ENCODE assay signal across 31 cellular contexts in genomic region chr1:172940170-172940855, GRCh38.
A peak's percentile ranks its signal among the peaks of the same experiment; 100 is the strongest.
DNase-seq lines count a peak whose midpoint lies in the region; ATAC-seq and TF ChIP-seq lines count a peak whose summit lies in the region.
"Had no signal": no experiment of that assay in that cellular context is flagged by ENCODE, and none has a peak within 500 bp of the region (broad histone marks: within the 10 kb centered on the region; RNA-seq: fewer than 3 reads in every experiment).

No MANE protein-coding gene starts in this region.

- H3K27me3 Mint-ChIP-seq in nephron (ENCODE audit: low read depth), result no peaks in the 10 kb centered on the region
- H3K27me3 Mint-ChIP-seq: CD4-positive, alpha-beta memory T cell had no signal

- no peak for ATAC-seq in GM21529 (IDR thresholded peaks at IDR 0.05; ENCODE audit: unreplicated experiment)
- ATAC-seq: HCT116 had no signal

- no peaks in the 10 kb centered on the region for H3K79me2 ChIP-seq in fibroblast of lung (ENCODE audit: control insufficient read depth, insufficient read depth, low read length)

- no peaks in the 10 kb centered on the region for H3K36me3 Mint-ChIP-seq in nephron (ENCODE audit: low read depth)
- H3K36me3 Mint-ChIP-seq: CD4-positive, alpha-beta memory T cell had no signal

- peaks cover 11 to 48% (median 30%) of the 10 kb centered on the region in 10 experiments for H3K4me1 ChIP-seq in BLaER1 treated with 17β-estradiol and CSF1 and Interleukin-3, amounts not matched to agents 10 nM and 100 nM
- H3K4me1 ChIP-seq in fibroblast of lung (ENCODE audit: control insufficient read depth, extremely low read depth, insufficient read depth, low read length), result peaks cover 19% of the 10 kb centered on the region
- H3K4me1 ChIP-seq: left ventricle myocardium inferior, uterus had no signal

- H3K9me3 ChIP-seq in BLaER1 treated with 17β-estradiol and CSF1 and Interleukin-3, amounts not matched to agents 10 nM and 100 nM (replicated peaks in 1 of 11), result peaks cover 1 to 32% (median 13%) of the 10 kb centered on the region in 11 experiments; a peak in 17 of 22 replicates
- H3K9me3 ChIP-seq in fibroblast of lung (ENCODE audit: control insufficient read depth, insufficient read depth, low read depth, low read length), result no peaks in the 10 kb centered on the region
- H3K9me3 ChIP-seq: esophagus squamous epithelium, heart right ventricle, left ventricle myocardium inferior, uterus had no signal

- H4K20me1 ChIP-seq in BLaER1 treated with 17β-estradiol and CSF1 and Interleukin-3, amounts not matched to agents 10 nM and 100 nM, result no peaks in the 10 kb centered on the region
- no peaks in the 10 kb centered on the region for H4K20me1 ChIP-seq in fibroblast of lung (ENCODE audit: control insufficient read depth, extremely low read depth, insufficient read depth, low read length)

- H3K27ac Mint-ChIP-seq in nephron, result peak overlapping the region; percentile 21 to 82 (median 54)
- H3K27ac Mint-ChIP-seq: activated naive CD4-positive, alpha-beta T cell treated with anti-CD3 and anti-CD28 coated beads for 36 hours; CD4-positive, alpha-beta memory T cell; nephron progenitor cell had no signal

- no peaks in the 10 kb centered on the region for H3K9me3 Mint-ChIP-seq in nephron
- H3K9me3 Mint-ChIP-seq: nephron progenitor cell had no signal

- H3K4me3 ChIP-seq in BLaER1 treated with 17β-estradiol and CSF1 and Interleukin-3, amounts not matched to agents 10 nM and 100 nM, result no peak overlapping the region
- no peak overlapping the region for H3K4me3 ChIP-seq in fibroblast of lung (replicated peaks in 1 of 4; ENCODE audit: control extremely low read depth in 1 of 4, insufficient read depth in 1 of 4, low read depth in 3 of 4, low read length in 4 of 4)
- H3K4me3 ChIP-seq: esophagus squamous epithelium, heart right ventricle, left ventricle myocardium inferior, uterus had no signal

- no peak overlapping the region for H2AFZ ChIP-seq in fibroblast of lung (ENCODE audit: low read length)

- peak overlapping the region in 6 of 11 experiments; percentile 41 to 77 (median 64); a peak in 9 of 22 replicates for H3K4me2 ChIP-seq in BLaER1 treated with 17β-estradiol and CSF1 and Interleukin-3, amounts not matched to agents 10 nM and 100 nM
- H3K4me2 ChIP-seq in fibroblast of lung (ENCODE audit: extremely low read depth, insufficient read depth, low read length), result peak overlapping the region; percentile 48

- H3K36me3 ChIP-seq in BLaER1 treated with 17β-estradiol and CSF1 and Interleukin-3, amounts not matched to agents 10 nM and 100 nM, result no peaks in the 10 kb centered on the region
- H3K36me3 ChIP-seq in fibroblast of lung (ENCODE audit: control insufficient read depth, insufficient read depth, low read length), result no peaks in the 10 kb centered on the region
- H3K36me3 ChIP-seq: esophagus squamous epithelium, heart right ventricle, left ventricle myocardium inferior, uterus had no signal

- H3K27me3 ChIP-seq in BLaER1 treated with 17β-estradiol and CSF1 and Interleukin-3, amounts not matched to agents 10 nM and 100 nM, result no peaks in the 10 kb centered on the region
- no peaks in the 10 kb centered on the region for H3K27me3 ChIP-seq in fibroblast of lung (ENCODE audit: control insufficient read depth, insufficient read depth, low read length)
- H3K27me3 ChIP-seq: esophagus squamous epithelium, heart right ventricle, uterus had no signal

- H3K4me3 Mint-ChIP-seq in nephron, result no peak overlapping the region
- H3K4me3 Mint-ChIP-seq: activated naive CD4-positive, alpha-beta T cell treated with anti-CD3 and anti-CD28 coated beads for 36 hours; CD4-positive, alpha-beta memory T cell; nephron progenitor cell had no signal

- no peak for TF ChIP-seq CTCF in fibroblast of lung (conservative IDR thresholded peaks at IDR 0.05 in 1 of 2, IDR thresholded peaks at IDR 0.05 in 1 of 2; ENCODE audit: low read depth in 1 of 2, low read length in 2 of 2)
- no peak for TF ChIP-seq CTCF in nephron (IDR thresholded peaks at IDR 0.05; ENCODE audit: unreplicated experiment in 3 of 3)

- DNase-seq in amniotic epithelial cell (ENCODE audit: low read depth), result peak; percentile 85
- peak; percentile 70 to 95 for DNase-seq in fibroblast of lung (ENCODE audit: low read depth in 2 of 2)
- no peak for DNase-seq in T-helper 2 cell
- DNase-seq in activated CD4-positive, CD25-positive, alpha-beta regulatory T cell treated with anti-CD3 and anti-CD28 coated beads, Interleukin-2, amount 50 U/mL, for 72 hours, result no peak
- no peak for DNase-seq in NCI-H446 (lab: John Stamatoyannopoulos, UW)
- DNase-seq: activated CD4-positive, alpha-beta T cell treated with anti-CD3 and anti-CD28 coated beads for 1 hour; activated naive CD4-positive, alpha-beta T cell treated with anti-CD3 and anti-CD28 coated beads for 36 hours; activated T-cell treated with anti-CD3 and anti-CD28 coated beads, Interleukin-2, amount 50 U/mL, for 48 hours; amygdala; CD4-positive, alpha-beta memory T cell; DMS153; effector memory CD4-positive, alpha-beta T cell; esophagus squamous epithelium; GF-D8; heart right ventricle; KG1; left ventricle myocardium inferior; midbrain; NCI-H146; NCI-H2171; NCI-H526 treated with DMSO at 0.1 percent for 48 hours; nephron progenitor cell; posterior cingulate gyrus; stimulated activated CD4-positive, alpha-beta T cell treated with anti-CD3 and anti-CD28 coated beads, Interleukin-1b, Interleukin-23, amount 100 ng/mL, for 48 hours; substantia nigra; uterus had no signal

- H3K9ac ChIP-seq in BLaER1 treated with 17β-estradiol and CSF1 and Interleukin-3, amounts not matched to agents 10 nM and 100 nM, result no peak overlapping the region
- no peak overlapping the region for H3K9ac ChIP-seq in fibroblast of lung (ENCODE audit: insufficient read depth, low read length)

- peak overlapping the region in 1 of 11 experiments; percentile 32; a peak in 3 of 22 replicates for H3K27ac ChIP-seq in BLaER1 treated with 17β-estradiol and CSF1 and Interleukin-3, amounts not matched to agents 10 nM and 100 nM
- peak overlapping the region; percentile 8 for H3K27ac ChIP-seq in fibroblast of lung (ENCODE audit: insufficient read depth, low read length)
- H3K27ac ChIP-seq: heart right ventricle, left ventricle myocardium inferior, RWPE1, uterus had no signal

- H3K4me1 Mint-ChIP-seq in nephron, result no peaks in the 10 kb centered on the region
- H3K4me1 Mint-ChIP-seq: CD4-positive, alpha-beta memory T cell; nephron progenitor cell had no signal

Comparison
In these comparisons a context has a peak if more than half of its experiments do, and no peak if none do; other contexts are left out.
1. DNase-seq: peak in amniotic epithelial cell (single experiment) and fibroblast of lung (2 of 2); none in T-helper 2 cell (0 of 5), activated CD4-positive, CD25-positive, alpha-beta regulatory T cell treated with anti-CD3 and anti-CD28 coated beads, Interleukin-2, amount 50 U/mL, for 72 hours (single experiment) and NCI-H446 (0 of 2).